In the genomic region with DNA sequence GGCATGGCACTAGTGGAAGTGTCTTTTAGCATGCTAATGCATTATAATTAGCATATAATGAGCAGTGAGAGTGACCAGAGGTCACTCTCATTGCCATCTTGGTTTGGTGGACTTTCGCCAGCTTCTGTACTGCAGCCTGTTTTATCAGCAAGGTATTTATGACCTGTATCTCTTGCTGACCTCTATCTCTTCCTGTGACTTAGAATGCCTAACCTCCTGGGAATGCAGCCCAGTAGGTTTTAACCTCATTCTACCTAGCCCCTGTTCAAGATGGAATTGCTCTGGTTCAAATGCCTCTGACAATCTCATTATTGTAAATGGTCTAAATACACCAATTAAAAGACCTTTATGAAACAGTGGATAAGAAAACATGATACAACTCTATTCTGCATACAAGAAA, we compare ENCODE assay signal across 35 cellular contexts.
"Had no signal": no experiment of that assay in that cellular context is flagged by ENCODE, and none has a peak within 500 bp of the region (broad histone marks: within the 10 kb centered on the region; RNA-seq: fewer than 3 reads in every experiment).

No MANE protein-coding gene starts in this region.

- H3K4me1 ChIP-seq: adrenal gland, body of pancreas had no signal

- H3K27me3 ChIP-seq: adrenal gland, body of pancreas had no signal

- H3K36me3 ChIP-seq: adrenal gland had no signal

- H3K9me3 ChIP-seq: body of pancreas had no signal

- ATAC-seq: activated naive CD4-positive, alpha-beta T cell treated with anti-CD3 and anti-CD28 coated beads, Interleukin-2, amount 50 U/mL, for 72 hours; activated T-cell treated with anti-CD3 and anti-CD28 coated beads, Interleukin-2, amount 50 U/mL, for 4 hours; body of pancreas; K562; Right ventricle myocardium inferior had no signal

- H3K27ac ChIP-seq: adrenal gland, body of pancreas, PC-9, RWPE1, VCaP had no signal

- DNase-seq: activated B cell treated with CpG ODN at 0.5 μM for 24 hours; activated CD4-positive, alpha-beta memory T cell treated with anti-CD3 and anti-CD28 coated beads for 36 hours; activated CD4-positive, alpha-beta T cell treated with anti-CD3 and anti-CD28 coated beads for 4 hours; activated CD4-positive, alpha-beta T cell treated with anti-CD3 and anti-CD28 coated beads, Interleukin-2, amount 50 U/mL, for 1 hour; activated CD4-positive, CD25-positive, alpha-beta regulatory T cell treated with anti-CD3 and anti-CD28 coated beads, Interleukin-2, amount 50 U/mL, for 72 hours; activated CD8-positive, alpha-beta memory T cell treated with anti-CD3 and anti-CD28 coated beads, Interleukin-2, amount 50 U/mL, for 4 hours; activated gamma-delta T cell treated with Interleukin-2 at 50 U/mL for 16 hours; activated naive CD4-positive, alpha-beta T cell treated with anti-CD3 and anti-CD28 coated beads for 36 hours; activated T-cell treated with anti-CD3 and anti-CD28 coated beads for 4 hours; activated T-cell treated with anti-CD3 and anti-CD28 coated beads, Interleukin-2, amount 50 U/mL, for 4 hours; adrenal gland; body of pancreas; NCI-H1105; NCI-H1417 treated with DMSO at 0.1 percent for 48 hours; NCI-H187 treated with DMSO at 0.1 percent for 48 hours; NCI-H2081; NCI-H2171 treated with DMSO at 0.1 percent for 48 hours; NCI-H2227 treated with DMSO at 0.1 percent for 48 hours; NCI-H446 treated with DMSO at 0.1 percent for 48 hours; NCI-H524; NCI-H69; NCI-H82; SIG-M5; SW 1271; T-helper 1 cell; T-helper 2 cell; T-helper 9 cell had no signal

- H2AFZ ChIP-seq: PC-9 had no signal

- H3K4me3 ChIP-seq: adrenal gland, body of pancreas, K562, PC-9 had no signal

- FAIRE-seq: astrocyte, RCC 7860 had no signal

- H3K4me2 ChIP-seq: PC-9 had no signal
